ENCODE assay signal across 8 cellular contexts in genomic region chr20:37192137-37192854, GRCh38. TPM values are rescaled to one million over a fixed set of nuclear protein-coding genes. Genes with fewer than 3 reads are reported as not detected.
A peak's percentile ranks its signal among the peaks of the same experiment; 100 is the strongest.
DNase-seq lines count a peak whose midpoint lies in the region; ATAC-seq and TF ChIP-seq lines count a peak whose summit lies in the region.

No MANE protein-coding gene starts in this region.

- peaks cover 49 to 87% (median 76%) of the 10 kb centered on the region in 4 donors for H3K4me1 Mint-ChIP-seq in naive thymus-derived CD8-positive, alpha-beta T cell
- H3K4me1 Mint-ChIP-seq in stimulated activated effector memory CD8-positive, alpha-beta T cell treated with anti-CD3 and anti-CD28 coated beads, Interleukin-12 subunit alpha, Interleukin-12 subunit beta, amount 100 ng/mL, for 72 hours, result peaks cover 79% of the 10 kb centered on the region

- TF ChIP-seq CTCF in epithelial cell of proximal tubule (conservative IDR thresholded peaks at IDR 0.05; ENCODE audit: low read depth, low read length), result peak; percentile 93

- POLR2A ChIA-PET in naive thymus-derived CD8-positive, alpha-beta T cell (lab: Charles Lee), result interaction anchor here (1.4 kb wide), 1 partner anchor 13 kb away, joined by 7 read pairs; the partner anchor contains the start of genes MROH8 and RPN2

- peak; percentile 78 to 79 for ATAC-seq in naive thymus-derived CD8-positive, alpha-beta T cell
- ATAC-seq in stimulated activated effector memory CD8-positive, alpha-beta T cell treated with anti-CD3 and anti-CD28 coated beads, Interleukin-12 subunit alpha, Interleukin-12 subunit beta, amount 100 ng/mL, for 72 hours, result peak; percentile 81
- ATAC-seq in GM21360 (IDR thresholded peaks at IDR 0.05; ENCODE audit: unreplicated experiment), result no peak

- no peak overlapping the region for H3K4me3 ChIP-seq in Jurkat, Clone E6-1 (ENCODE audit: low read length)
- no peak overlapping the region for H3K4me3 ChIP-seq in epithelial cell of proximal tubule (ENCODE audit: low read depth, low read length)

- peak overlapping the region in 9 of 10 donors; percentile 25 to 81 (median 65) for H3K27ac Mint-ChIP-seq in naive thymus-derived CD8-positive, alpha-beta T cell
- peak overlapping the region; percentile 65 for H3K27ac Mint-ChIP-seq in stimulated activated effector memory CD8-positive, alpha-beta T cell treated with anti-CD3 and anti-CD28 coated beads, Interleukin-12 subunit alpha, Interleukin-12 subunit beta, amount 100 ng/mL, for 72 hours

- H3K27me3 Mint-ChIP-seq in naive thymus-derived CD8-positive, alpha-beta T cell, result no peaks in the 10 kb centered on the region

- peak overlapping the region in 7 of 10 donors; percentile 4 to 58 (median 43) for H3K4me3 Mint-ChIP-seq in naive thymus-derived CD8-positive, alpha-beta T cell
- H3K4me3 Mint-ChIP-seq in stimulated activated effector memory CD8-positive, alpha-beta T cell treated with anti-CD3 and anti-CD28 coated beads, Interleukin-12 subunit alpha, Interleukin-12 subunit beta, amount 100 ng/mL, for 72 hours, result no peak overlapping the region

- H3K9me3 Mint-ChIP-seq in naive thymus-derived CD8-positive, alpha-beta T cell, result no peaks in the 10 kb centered on the region
- no peaks in the 10 kb centered on the region for H3K9me3 Mint-ChIP-seq in stimulated activated effector memory CD8-positive, alpha-beta T cell treated with anti-CD3 and anti-CD28 coated beads, Interleukin-12 subunit alpha, Interleukin-12 subunit beta, amount 100 ng/mL, for 72 hours

- peak; percentile 49 for DNase-seq in GM04503 (ENCODE audit: low read depth)
- peak; percentile 75 for DNase-seq in Jurkat, Clone E6-1 (ENCODE audit: low read depth, low spot score)
- peak; percentile 91 for DNase-seq in OCI-M1 (lab: John Stamatoyannopoulos, UW)
- peak; percentile 56 for DNase-seq in activated T-cell treated with anti-CD3 and anti-CD28 coated beads for 4 hours
- peak; percentile 23 for DNase-seq in epithelial cell of proximal tubule (ENCODE audit: low read depth)
- DNase-seq in naive thymus-derived CD8-positive, alpha-beta T cell, result peak; percentile 46 to 83 (median 61)
- peak; percentile 52 to 83 for DNase-seq in stimulated activated effector memory CD8-positive, alpha-beta T cell treated with anti-CD3 and anti-CD28 coated beads, Interleukin-12 subunit alpha, Interleukin-12 subunit beta, amount 100 ng/mL, for 72 hours (ENCODE audit: low spot score in 2 of 2)

- H3K36me3 Mint-ChIP-seq in naive thymus-derived CD8-positive, alpha-beta T cell, result peaks cover 0 to 64% (median 2%) of the 10 kb centered on the region in 3 donors
- H3K36me3 Mint-ChIP-seq in stimulated activated effector memory CD8-positive, alpha-beta T cell treated with anti-CD3 and anti-CD28 coated beads, Interleukin-12 subunit alpha, Interleukin-12 subunit beta, amount 100 ng/mL, for 72 hours, result peaks cover 79% of the 10 kb centered on the region

RNA-seq across cellular contexts. Expression of gene MROH8, which starts 12.9 kb away (rescaled TPM):
- 2.3 TPM for polyA plus RNA-seq in Jurkat, Clone E6-1 (2012; ENCODE audit: insufficient read depth, insufficient read length)
- 0.43 and 1.2 TPM in 2 replicates for total RNA-seq in epithelial cell of proximal tubule
- total RNA-seq in naive thymus-derived CD8-positive, alpha-beta T cell, result 1 to 10 TPM in 1 of 2 experiments, under 1 TPM in 1; 0.71 to 1.9 TPM
- polyA plus RNA-seq in naive thymus-derived CD8-positive, alpha-beta T cell, result 1 to 10 TPM in 1 of 3 donors, under 1 TPM in 2; 0.49 to 2.5 (median 0.66) TPM

RNA-seq across cellular contexts. Expression of gene RPN2, which starts 13.2 kb away (rescaled TPM):
- polyA plus RNA-seq in Jurkat, Clone E6-1 (2012; ENCODE audit: insufficient read depth, insufficient read length), result 236 TPM
- 165 and 210 TPM in 2 replicates for total RNA-seq in epithelial cell of proximal tubule
- 100 to 1,000 TPM in 1 of 2 experiments, 10 to 100 TPM in 1; 94.4 to 107 TPM for total RNA-seq in naive thymus-derived CD8-positive, alpha-beta T cell
- 100 to 1,000 TPM; 235 to 239 (median 236) TPM for polyA plus RNA-seq in naive thymus-derived CD8-positive, alpha-beta T cell

Comparison
In these comparisons a context has a peak if more than half of its experiments do, and no peak if none do; other contexts are left out.
1. DNase-seq: peak in every context shown above with its lines; median percentile 91 in OCI-M1; 75 in Jurkat, Clone E6-1; 68 in stimulated activated effector memory CD8-positive, alpha-beta T cell treated with anti-CD3 and anti-CD28 coated beads, Interleukin-12 subunit alpha, Interleukin-12 subunit beta, amount 100 ng/mL, for 72 hours; 61 in naive thymus-derived CD8-positive, alpha-beta T cell; 56 in activated T-cell treated with anti-CD3 and anti-CD28 coated beads for 4 hours; 49 in GM04503; 23 in epithelial cell of proximal tubule.